16 cellular contexts compared by ENCODE assay signal in the genomic region with DNA sequence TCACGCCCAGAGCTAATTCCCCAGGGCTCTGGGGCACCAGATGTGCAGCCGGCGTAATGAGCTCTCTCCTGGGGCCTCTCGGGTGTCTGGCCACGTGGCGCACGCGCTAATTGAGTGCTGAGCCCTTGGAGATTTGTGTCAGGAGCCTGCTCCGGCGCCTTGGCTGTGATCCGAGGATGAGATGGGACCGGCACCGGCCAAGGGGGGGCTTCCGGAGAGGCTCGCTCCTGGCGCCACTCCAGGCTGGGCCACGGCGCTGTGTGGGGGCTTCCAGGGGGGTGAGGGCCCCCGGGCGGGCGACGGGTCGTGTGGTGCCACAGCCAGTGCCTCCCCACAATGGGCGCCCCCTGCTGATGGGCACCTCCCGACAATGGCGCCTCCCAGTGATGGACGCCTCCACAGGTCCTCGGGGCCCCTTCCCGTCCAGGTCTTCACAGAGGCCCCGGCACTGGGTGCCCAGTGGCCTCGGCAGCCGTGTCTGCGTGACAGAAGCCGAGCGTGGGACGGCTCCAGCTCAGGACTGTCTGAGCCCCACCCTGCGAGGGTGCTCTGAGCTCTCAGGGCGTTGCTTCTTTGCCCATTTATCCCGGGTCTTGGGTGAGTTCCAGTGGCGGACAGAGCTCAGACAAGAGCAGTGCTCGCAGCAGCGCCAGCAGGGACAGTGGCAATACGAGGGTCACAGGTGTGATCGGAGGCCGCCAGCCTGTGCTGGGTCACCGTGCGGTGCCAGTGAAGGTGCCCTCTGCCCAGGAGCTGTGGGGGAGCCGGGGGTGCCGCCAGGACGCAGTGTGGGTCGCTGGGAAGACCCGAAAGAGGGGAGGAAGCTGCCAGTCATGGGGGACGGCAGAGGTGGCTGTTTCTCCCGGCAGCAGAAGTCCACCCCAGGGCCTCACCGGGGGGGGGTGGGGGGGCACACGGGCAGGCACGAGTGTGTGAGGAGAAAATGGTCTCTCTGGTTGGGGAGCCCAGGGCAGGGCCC. TPM values are rescaled to one million over a fixed set of nuclear protein-coding genes. Genes with fewer than 3 reads are reported as not detected.
DNase-seq lines count a peak whose midpoint lies in the region; FAIRE-seq and TF ChIP-seq lines count a peak whose summit lies in the region.
"Had no signal": no experiment of that assay in that cellular context is flagged by ENCODE, and none has a peak within 500 bp of the region (broad histone marks: within the 10 kb centered on the region; RNA-seq: fewer than 3 reads in every experiment).

No MANE protein-coding gene starts in this region.

- CTCF ChIA-PET in HEK293 (lab: Yijun Ruan, JAX): interaction anchor here (0.5 to 2.1 kb wide), 6 partner anchors 22 to 1006 kb away, joined by 3 to 9 read pairs (median 4); no protein-coding TSS in a partner anchor

- no peaks in the 10 kb centered on the region for H3K9me3 ChIP-seq in HEK293 (ENCODE audit: control insufficient read depth, insufficient read depth, low read depth, low read length)
- no peaks in the 10 kb centered on the region for H3K9me3 ChIP-seq in small intestine (ENCODE audit: control insufficient read depth, low read depth)

- H3K27ac ChIP-seq in HEK293 (ENCODE audit: extremely low read depth, low read depth, low read length) (peak overlapping the region; percentile 40; the same call in 1 of the 2 replicates), small intestine (ENCODE audit: low read depth in 1 of 2, low read length in 1 of 2) (no peak overlapping the region)
- H3K27ac ChIP-seq: KMS-11, skin epidermis had no signal

- H3K27ac Mint-ChIP-seq in glutamatergic neuron (ENCODE audit: unreplicated experiment): no peak overlapping the region
- H3K27ac Mint-ChIP-seq: CD8-positive, alpha-beta T cell had no signal

- H3K36me3 ChIP-seq in HEK293 (ENCODE audit: control insufficient read depth in 2 of 2, insufficient read depth in 1 of 2, low read length in 2 of 2) (no peaks in the 10 kb centered on the region), small intestine (ENCODE audit: control insufficient read depth in 2 of 2, insufficient read depth in 2 of 2, low read length in 2 of 2) (no peaks in the 10 kb centered on the region)

- no peak for FAIRE-seq in small intestine (lab: Jason Lieb, UNC)

- no peak overlapping the region for H3K4me3 Mint-ChIP-seq in glutamatergic neuron (ENCODE audit: unreplicated experiment)
- H3K4me3 Mint-ChIP-seq: CD8-positive, alpha-beta T cell had no signal

- DNase-seq in D341Med (ENCODE audit: low spot score) (peak; percentile 82), NCI-H2227 treated with DMSO at 0.1 percent for 48 hours (lab: John Stamatoyannopoulos, UW) (peak; percentile 1), glutamatergic neuron (peak; percentile 79), activated gamma-delta T cell (lab: John Stamatoyannopoulos, UW) (no peak), small intestine (no peak), T-helper 2 cell (no peak)
- DNase-seq: activated gamma-delta T cell treated with Interleukin-2 at 50 U/mL for 16 hours; CD8-positive, alpha-beta T cell; dermis blood vessel endothelial cell; mammary epithelial cell; NK-92 treated with Interleukin-12 subunit alpha and Interleukin-12 subunit beta, amount 100 ng/mL, for 24 hours; nucleus accumbens had no signal

- H3K27me3 ChIP-seq in small intestine (ENCODE audit: control insufficient read depth in 2 of 2, insufficient read depth in 2 of 2, low read length in 2 of 2): peaks cover 3 to 7% of the 10 kb centered on the region in 2 donors

- H3K4me1 ChIP-seq in HEK293 (ENCODE audit: control insufficient read depth, insufficient read depth, low read length) (0 out of 2 replicates have a peak, but pooled peaks cover 3% of the 10 kb centered on the region), small intestine (ENCODE audit: control insufficient read depth in 2 of 2, insufficient read depth in 1 of 2, low read depth in 1 of 2, low read length in 1 of 2) (no peaks in the 10 kb centered on the region)

- no peaks in the 10 kb centered on the region for H3K36me3 Mint-ChIP-seq in glutamatergic neuron (ENCODE audit: unreplicated experiment)
- H3K36me3 Mint-ChIP-seq: CD8-positive, alpha-beta T cell had no signal

- TF ChIP-seq CTCF in HEK293 (tag by site-specific recombination; IDR thresholded peaks at IDR 0.05): peak; percentile 69; the same call in 1 of the 2 replicates
- peak; percentile 14 for TF ChIP-seq CTCF in glutamatergic neuron (IDR thresholded peaks at IDR 0.05; ENCODE audit: partially characterized antibody, unreplicated experiment)

- POLR2A ChIA-PET in HEK293 (lab: Yijun Ruan, JAX): no interaction called here

- H3K9me3 Mint-ChIP-seq in glutamatergic neuron (ENCODE audit: unreplicated experiment): peaks cover 2% of the 10 kb centered on the region
- H3K9me3 Mint-ChIP-seq: CD8-positive, alpha-beta T cell had no signal

- no peaks in the 10 kb centered on the region for H3K4me1 Mint-ChIP-seq in glutamatergic neuron (ENCODE audit: low read depth, unreplicated experiment)

- H3K4me3 ChIP-seq in HEK293 (ENCODE audit: low read depth, low read length): no peak overlapping the region
- no peak overlapping the region for H3K4me3 ChIP-seq in small intestine (ENCODE audit: low read depth in 1 of 2, low read length in 2 of 2)
- H3K4me3 ChIP-seq: skin epidermis had no signal

- WGBS in small intestine, 3 donors: 56 to 67% (median 57%) methylated on average over 48 to 57 of the region's 57 CpGs

- peaks cover 6% of the 10 kb centered on the region for H3K27me3 Mint-ChIP-seq in glutamatergic neuron (ENCODE audit: unreplicated experiment)

TF ChIP-seq in HEK293, 187 proteins besides CTCF, POLR2A, EP300 and RAD21 (continues in another document):
- TF ChIP-seq ZNF366 (tag by site-specific recombination; conservative IDR thresholded peaks at IDR 0.05): peak; percentile 64; the same call in 1 of the 2 replicates
- peak; percentile 93 for TF ChIP-seq PATZ1 (tag by site-specific recombination; IDR thresholded peaks at IDR 0.05)
- TF ChIP-seq ZNF248 (tag by site-specific recombination; IDR thresholded peaks at IDR 0.05): no peak
- TF ChIP-seq ZBTB21 (tag by site-specific recombination; IDR thresholded peaks at IDR 0.05): no peak
- TF ChIP-seq ZNF555 (tag by site-specific recombination; conservative IDR thresholded peaks at IDR 0.05): no peak
- TF ChIP-seq ZSCAN4 (tag by site-specific recombination; IDR thresholded peaks at IDR 0.05): no peak

RNA-seq across cellular contexts. Expression of gene NKX6-2, which starts 8.2 kb away (rescaled TPM):
- total RNA-seq in glutamatergic neuron (ENCODE audit: unreplicated experiment): 6.2 TPM
- under 1 TPM in 1 of 3 donors, not detected in 2; 0.07 TPM for polyA plus RNA-seq in small intestine
- total RNA-seq: CD8-positive, alpha-beta T cell; dermis blood vessel endothelial cell; mammary epithelial cell; SK-MEL-5 had no signal
- polyA plus RNA-seq: mammary epithelial cell had no signal

Comparison
In these comparisons a context has a peak if more than half of its experiments do, and no peak if none do; other contexts are left out.
1. DNase-seq: peak in D341Med (single experiment), NCI-H2227 treated with DMSO at 0.1 percent for 48 hours (single experiment) and glutamatergic neuron (single experiment); none in activated gamma-delta T cell (single experiment), small intestine (single experiment) and T-helper 2 cell (0 of 5).